27 cellular contexts compared by ENCODE assay signal in the genomic region with DNA sequence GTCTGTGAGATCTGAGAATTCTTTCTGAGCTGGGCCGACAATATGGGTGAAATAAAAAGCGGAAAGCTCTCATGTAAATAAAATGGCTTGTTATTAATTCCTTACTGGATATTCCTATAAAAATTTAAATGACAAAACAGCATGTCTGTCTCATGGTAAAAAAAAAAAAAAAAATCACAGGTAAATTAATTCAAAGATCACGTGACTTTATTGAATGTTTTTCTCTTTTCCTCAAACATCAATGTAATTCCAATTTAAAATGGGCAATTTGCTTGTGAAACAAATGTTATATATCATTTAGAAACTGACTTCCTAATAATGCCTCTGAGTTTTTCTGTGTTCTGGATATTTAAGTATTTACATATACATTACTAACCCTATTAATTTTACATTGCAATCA.
"Had no signal": no experiment of that assay in that cellular context is flagged by ENCODE, and none has a peak within 500 bp of the region (broad histone marks: within the 10 kb centered on the region; RNA-seq: fewer than 3 reads in every experiment).

No MANE protein-coding gene starts in this region.

- FAIRE-seq: urothelium cell line had no signal

- H3K36me3 ChIP-seq: stomach, suprapubic skin, thoracic aorta, thyroid gland, tibial artery, tibial nerve, transverse colon, upper lobe of left lung, upper lobe of right lung, uterus, vagina had no signal

- H3K9me3 ChIP-seq: testis, thyroid gland, transverse colon, upper lobe of right lung, uterus, vagina had no signal

- H3K27me3 ChIP-seq: stomach, suprapubic skin, testis, thyroid gland, tibial artery, tibial nerve, transverse colon, upper lobe of left lung, uterus, vagina had no signal

- H3K4me1 ChIP-seq: stomach, suprapubic skin, testis, thyroid gland, tibial artery, tibial nerve, transverse colon, upper lobe of left lung, upper lobe of right lung, uterus, vagina had no signal

- DNase-seq: stimulated activated CD4-positive, alpha-beta T cell treated with anti-CD3 and anti-CD28 coated beads, Interleukin-2, amount 100 ng/mL, for 48 hours; stimulated activated CD4-positive, alpha-beta T cell treated with anti-CD3 and anti-CD28 coated beads, Interleukin-4, amount 100 ng/mL, for 1 hour; stimulated activated CD4-positive, alpha-beta T cell treated with anti-CD3 and anti-CD28 coated beads, Interleukin-4, amount 100 ng/mL, for 24 hours; stimulated activated CD4-positive, alpha-beta T cell treated with anti-CD3 and anti-CD28 coated beads, Interleukin-4, amount 100 ng/mL, for 4 hours; stimulated activated CD8-positive, alpha-beta memory T cell treated with anti-CD3 and anti-CD28 coated beads, Interleukin-4, amount 100 ng/mL, for 48 hours; stimulated activated naive B cell treated with anti-CD40 and anti-IgM and Interleukin-4, amounts not matched to agents 10 μg/mL and 1 μg/mL and 100 μg/mL, for 72 hours; stimulated activated naive CD4-positive, alpha-beta T cell; stimulated activated naive CD4-positive, alpha-beta T cell treated with Interleukin-2 at 50 U/mL for 16 hours; stimulated activated naive CD8-positive, alpha-beta T cell treated with anti-CD3 and anti-CD28 coated beads, Interleukin-15, amount 100 ng/mL, for 72 hours; stimulated activated naive CD8-positive, alpha-beta T cell treated with anti-CD3 and anti-CD28 coated beads, Interleukin-15, Interleukin-2, amounts not matched to agents 100 U/mL and 50 U/mL, for 24 hours; stomach; substantia nigra; testis; thyroid gland; tibial artery; transverse colon; trophoblast cell; upper lobe of left lung; upper lobe of right lung; uterus had no signal

- H3K4me3 ChIP-seq: stomach, suprapubic skin, testis, thoracic aorta, thyroid gland, tibial artery, tibial nerve, transverse colon, upper lobe of left lung, upper lobe of right lung, uterus, vagina had no signal

- ATAC-seq: stimulated activated effector memory CD8-positive, alpha-beta T cell treated with anti-CD3 and anti-CD28 coated beads, Interleukin-12 subunit alpha, Interleukin-12 subunit beta, amount 100 ng/mL, for 72 hours; stimulated activated memory B cell treated with anti-CD40 and anti-IgM and Interleukin-4, amounts not matched to agents 10 μg/mL and 1 μg/mL and 100 μg/mL, for 72 hours; stimulated activated naive B cell treated with anti-CD40 and anti-IgM and Interleukin-4, amounts not matched to agents 10 μg/mL and 1 μg/mL and 100 μg/mL, for 72 hours; stimulated activated naive CD8-positive, alpha-beta T cell treated with anti-CD3 and anti-CD28 coated beads, Interleukin-15, amount 100 ng/mL, for 72 hours; stimulated activated naive CD8-positive, alpha-beta T cell treated with anti-CD3 and anti-CD28 coated beads, Interleukin-15, Interleukin-2, amounts not matched to agents 100 U/mL and 50 U/mL, for 24 hours; upper lobe of right lung had no signal

- H3K27ac ChIP-seq: stomach, suprapubic skin, testis, thoracic aorta, thyroid gland, tibial artery, tibial nerve, transverse colon, upper lobe of left lung, upper lobe of right lung, uterus, vagina had no signal
